Comparison of ENCODE assay signal across 1 cellular context in the genomic region with DNA sequence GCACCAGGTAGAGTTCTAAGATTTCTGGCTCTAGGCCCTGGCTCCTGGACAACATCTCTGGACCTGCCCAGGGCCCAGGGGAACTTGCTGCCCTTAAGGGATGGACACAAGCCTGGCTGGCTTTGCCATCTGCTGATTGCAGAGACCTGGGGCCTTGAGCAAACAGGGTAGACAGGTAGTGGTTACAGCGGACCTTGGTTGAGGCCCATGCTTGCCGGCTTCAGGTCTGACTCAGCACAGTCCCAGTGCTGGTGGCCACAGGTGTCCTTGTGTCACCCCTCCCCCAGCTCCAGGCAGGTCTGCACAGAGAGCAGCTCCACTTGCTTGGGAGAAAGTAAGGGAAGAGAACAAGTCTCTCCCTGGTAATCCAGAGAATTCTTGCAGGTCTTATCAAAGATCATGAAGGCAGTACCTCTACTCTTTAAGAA.
TF ChIP-seq lines count a peak whose summit lies in the region.

No MANE protein-coding gene starts in this region.

TF ChIP-seq in GM23338, 12 proteins besides CTCF, POLR2A, EP300 and RAD21 (continued from another document):
- TF ChIP-seq, protein P1, sequence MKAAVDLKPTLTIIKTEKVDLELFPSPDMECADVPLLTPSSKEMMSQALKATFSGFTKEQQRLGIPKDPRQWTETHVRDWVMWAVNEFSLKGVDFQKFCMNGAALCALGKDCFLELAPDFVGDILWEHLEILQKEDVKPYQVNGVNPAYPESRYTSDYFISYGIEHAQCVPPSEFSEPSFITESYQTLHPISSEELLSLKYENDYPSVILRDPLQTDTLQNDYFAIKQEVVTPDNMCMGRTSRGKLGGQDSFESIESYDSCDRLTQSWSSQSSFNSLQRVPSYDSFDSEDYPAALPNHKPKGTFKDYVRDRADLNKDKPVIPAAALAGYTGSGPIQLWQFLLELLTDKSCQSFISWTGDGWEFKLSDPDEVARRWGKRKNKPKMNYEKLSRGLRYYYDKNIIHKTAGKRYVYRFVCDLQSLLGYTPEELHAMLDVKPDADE (IDR thresholded peaks at IDR 0.05) = no peak
